ENCODE assay signal across 16 cellular contexts in the genomic region with DNA sequence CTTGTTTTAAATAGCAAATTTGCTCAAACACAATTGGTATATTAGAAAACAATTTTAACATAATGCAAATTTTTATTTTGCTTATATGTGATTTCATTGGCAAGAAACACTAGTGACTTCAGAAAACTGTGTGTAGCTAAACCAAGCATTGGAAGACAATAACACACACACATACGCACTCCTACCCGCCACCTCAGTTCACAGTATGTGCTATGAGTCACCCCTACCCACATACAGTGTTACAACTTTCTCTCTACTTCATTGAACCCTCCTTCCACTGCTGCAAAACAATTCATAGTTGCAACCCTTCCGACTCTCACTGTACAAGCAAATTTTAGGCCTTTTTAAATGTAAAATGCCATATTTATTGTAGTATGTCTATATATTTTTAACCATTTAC.
"Had no signal": no experiment of that assay in that cellular context is flagged by ENCODE, and none has a peak within 500 bp of the region (broad histone marks: within the 10 kb centered on the region; RNA-seq: fewer than 3 reads in every experiment).

No MANE protein-coding gene starts in this region.

- H3K27ac Mint-ChIP-seq: activated naive CD4-positive, alpha-beta T cell treated with anti-CD3 and anti-CD28 coated beads, Interleukin-2, amount 50 U/mL, for 24 hours; immature natural killer cell; natural killer cell; progenitor cell of endocrine pancreas; type B pancreatic cell had no signal

- DNase-seq: amniotic stem cell; esophagus squamous epithelium; foreskin fibroblast; glutamatergic neuron; immature natural killer cell; left colon; mucosa of descending colon; natural killer cell; right lobe of liver; stimulated activated CD4-positive, alpha-beta T cell treated with anti-CD3 and anti-CD28 coated beads, Interleukin-1b, Interleukin-23, amount 100 ng/mL, for 48 hours; stimulated activated naive CD4-positive, alpha-beta T cell; substantia nigra had no signal

- H3K4me3 Mint-ChIP-seq: activated naive CD4-positive, alpha-beta T cell treated with anti-CD3 and anti-CD28 coated beads, Interleukin-2, amount 50 U/mL, for 24 hours; immature natural killer cell; natural killer cell; type B pancreatic cell had no signal

- H3K36me3 Mint-ChIP-seq: activated naive CD4-positive, alpha-beta T cell treated with anti-CD3 and anti-CD28 coated beads, Interleukin-2, amount 50 U/mL, for 24 hours; immature natural killer cell; natural killer cell; type B pancreatic cell had no signal

- H3K4me1 Mint-ChIP-seq: activated naive CD4-positive, alpha-beta T cell treated with anti-CD3 and anti-CD28 coated beads, Interleukin-2, amount 50 U/mL, for 24 hours; immature natural killer cell; natural killer cell had no signal

- H3K4me3 ChIP-seq: esophagus squamous epithelium, lung, mucosa of descending colon, right lobe of liver had no signal

- H3K4me1 ChIP-seq: esophagus squamous epithelium, right lobe of liver had no signal

- ATAC-seq: left colon, mucosa of descending colon, natural killer cell, right lobe of liver had no signal

- H3K27ac ChIP-seq: esophagus squamous epithelium, right lobe of liver had no signal

- H3K9me3 Mint-ChIP-seq: activated naive CD4-positive, alpha-beta T cell treated with anti-CD3 and anti-CD28 coated beads, Interleukin-2, amount 50 U/mL, for 24 hours; type B pancreatic cell had no signal

- H3K9me3 ChIP-seq: mucosa of descending colon, right lobe of liver had no signal

- H3K36me3 ChIP-seq: esophagus squamous epithelium, right lobe of liver had no signal

- H3K27me3 Mint-ChIP-seq: activated naive CD4-positive, alpha-beta T cell treated with anti-CD3 and anti-CD28 coated beads, Interleukin-2, amount 50 U/mL, for 24 hours; progenitor cell of endocrine pancreas; type B pancreatic cell had no signal

- H3K27me3 ChIP-seq: esophagus squamous epithelium, right lobe of liver had no signal
